Comparison of ENCODE assay signal across 27 cellular contexts in genomic region chr12:108399514-108399913, GRCh38.
DNase-seq lines count a peak whose midpoint lies in the region; ATAC-seq and TF ChIP-seq lines count a peak whose summit lies in the region.
"Had no signal": no experiment of that assay in that cellular context is flagged by ENCODE, and none has a peak within 500 bp of the region (broad histone marks: within the 10 kb centered on the region; RNA-seq: fewer than 3 reads in every experiment).

No MANE protein-coding gene starts in this region.

- H3K36me3 ChIP-seq in thoracic aorta: no peaks in the 10 kb centered on the region
- H3K36me3 ChIP-seq: BE2C, breast epithelium had no signal

- no peak for TF ChIP-seq CTCF in thoracic aorta (IDR thresholded peaks at IDR 0.05)

- no peaks in the 10 kb centered on the region for H3K27me3 ChIP-seq in right cardiac atrium (ENCODE audit: control insufficient read depth, insufficient read depth)
- no peaks in the 10 kb centered on the region for H3K27me3 ChIP-seq in thoracic aorta (replicated peaks; ENCODE audit: insufficient read depth)
- H3K27me3 ChIP-seq: BE2C, breast epithelium had no signal

- H3K4me3 ChIP-seq in right cardiac atrium (ENCODE audit: low read length) (no peak overlapping the region), thoracic aorta (no peak overlapping the region)
- H3K4me3 ChIP-seq: breast epithelium, smooth muscle cell had no signal

- no peaks in the 10 kb centered on the region for H3K9me3 ChIP-seq in right cardiac atrium (ENCODE audit: control insufficient read depth, low read length)
- H3K9me3 ChIP-seq in thoracic aorta: no peaks in the 10 kb centered on the region
- H3K9me3 ChIP-seq: BE2C, breast epithelium, Caco-2 had no signal

- intact Hi-C loops in right cardiac atrium (cut with DNase I): no loop called here

- no peak for ATAC-seq in right cardiac atrium
- no peak for ATAC-seq in thoracic aorta (ENCODE audit: insufficient number of reproducible peaks, low FRiP score, low read depth)
- ATAC-seq: activated naive CD8-positive, alpha-beta T cell treated with anti-CD3 and anti-CD28 coated beads, Interleukin-2, amount 50 U/mL, for 24 hours; naive thymus-derived CD8-positive, alpha-beta T cell had no signal

- H3K27ac ChIP-seq in right cardiac atrium (ENCODE audit: low read length) (no peak overlapping the region), thoracic aorta (no peak overlapping the region)
- H3K27ac ChIP-seq: 22Rv1, parathyroid adenoma had no signal

- H3K4me1 ChIP-seq in right cardiac atrium (ENCODE audit: control insufficient read depth, insufficient read depth, low read length) (peaks cover 2% of the 10 kb centered on the region), thoracic aorta (ENCODE audit: control insufficient read depth in 1 of 2, low read depth in 2 of 2) (peaks cover 3 to 31% of the 10 kb centered on the region in 2 donors)
- H3K4me1 ChIP-seq: breast epithelium, Caco-2, parathyroid adenoma had no signal

- DNase-seq in NCI-H82 (lab: John Stamatoyannopoulos, UW): peak; percentile 58
- no peak for DNase-seq in NCI-H82 treated with DMSO at 0.1 percent for 48 hours (lab: John Stamatoyannopoulos, UW; ENCODE audit: unreplicated experiment)
- peak; percentile 80 to 87 for DNase-seq in cerebellar nuclear complex (lab: John Stamatoyannopoulos, UW)
- peak; percentile 13 to 67 (median 52) for DNase-seq in right cardiac atrium
- DNase-seq in thoracic aorta (ENCODE audit: low spot score): peak; percentile 7
- no peak for DNase-seq in NCI-H748 treated with DMSO at 0.1 percent for 48 hours (lab: John Stamatoyannopoulos, UW)
- DNase-seq in RKO (ENCODE audit: low spot score): no peak
- no peak for DNase-seq in stimulated activated CD4-positive, alpha-beta T cell treated with anti-CD3 and anti-CD28 coated beads, Interleukin-4, amount 100 ng/mL, for 4 hours
- DNase-seq: activated CD4-positive, alpha-beta T cell treated with anti-CD3 and anti-CD28 coated beads, Interleukin-2, amount 50 U/mL, for 1 hour; activated CD8-positive, alpha-beta memory T cell treated with anti-CD3 and anti-CD28 coated beads, Interleukin-2, amount 50 U/mL, for 48 hours; activated effector memory CD4-positive, alpha-beta T cell treated with Interleukin-2 at 50 U/mL for 16 hours; activated naive CD8-positive, alpha-beta T cell treated with anti-CD3 and anti-CD28 coated beads, Interleukin-2, amount 50 U/mL, for 24 hours; BE2C; Caco-2; dermis blood vessel endothelial cell; kidney glomerular epithelial cell; mesendoderm; naive thymus-derived CD8-positive, alpha-beta T cell; NCI-H1105 treated with DMSO at 0.1 percent for 48 hours; NCI-H2107; NCI-H526 treated with DMSO at 0.1 percent for 48 hours; stimulated activated CD4-positive, alpha-beta T cell treated with anti-CD3 and anti-CD28 coated beads, Interleukin-4, amount 100 ng/mL, for 1 hour; trophoblast cell had no signal

- WGBS in right cardiac atrium: 40% methylated on average over 5 of the region's 5 CpGs

Comparison
In these comparisons a context has a peak if more than half of its experiments do, and no peak if none do; other contexts are left out.
1. DNase-seq: peak in NCI-H82 (single experiment), cerebellar nuclear complex (2 of 2), right cardiac atrium (3 of 3) and thoracic aorta (single experiment); none in NCI-H82 treated with DMSO at 0.1 percent for 48 hours (single experiment), NCI-H748 treated with DMSO at 0.1 percent for 48 hours (single experiment), RKO (single experiment) and stimulated activated CD4-positive, alpha-beta T cell treated with anti-CD3 and anti-CD28 coated beads, Interleukin-4, amount 100 ng/mL, for 4 hours (0 of 2).